Comparison of ENCODE assay signal across 18 cellular contexts in genomic region chr11:128603003-128603715, GRCh38. TPM values are rescaled to one million over a fixed set of nuclear protein-coding genes. Genes with fewer than 3 reads are reported as not detected.
DNase-seq lines count a peak whose midpoint lies in the region; ATAC-seq and TF ChIP-seq lines count a peak whose summit lies in the region.
"Had no signal": no experiment of that assay in that cellular context is flagged by ENCODE, and none has a peak within 500 bp of the region (broad histone marks: within the 10 kb centered on the region; RNA-seq: fewer than 3 reads in every experiment).

No MANE protein-coding gene starts in this region.

- no peaks in the 10 kb centered on the region for H3K9me2 ChIP-seq in OCI-LY1 (ENCODE audit: low read depth, low read length)

- H3K36me3 Mint-ChIP-seq in MCF 10A (ENCODE audit: insufficient read depth, unreplicated experiment), result no peaks in the 10 kb centered on the region
- no peaks in the 10 kb centered on the region for H3K36me3 Mint-ChIP-seq in endothelial cell (ENCODE audit: low read depth, unreplicated experiment)
- H3K36me3 Mint-ChIP-seq: WTC11 had no signal

- H3K9ac ChIP-seq in OCI-LY1 (ENCODE audit: low read length), result peak overlapping the region; percentile 28; the same call in 1 of the 2 replicates

- TF ChIP-seq POLR2A in breast epithelium (IDR thresholded peaks at IDR 0.05), result no peak
- no peak for TF ChIP-seq POLR2A in spleen (IDR thresholded peaks at IDR 0.05)

- H3K4me1 ChIP-seq in breast epithelium (no peaks in the 10 kb centered on the region), OCI-LY1 (ENCODE audit: insufficient read depth, low read length, severe bottlenecking) (peaks cover 70% of the 10 kb centered on the region), spleen (peaks cover 2 to 57% (median 18%) of the 10 kb centered on the region in 6 donors)
- H3K4me1 ChIP-seq: SJCRH30, transverse colon had no signal

- POLR2A ChIA-PET in MCF 10A (lab: Yijun Ruan, JAX), result no interaction called here

- no peaks in the 10 kb centered on the region for H3K27me3 ChIP-seq in breast epithelium
- no peaks in the 10 kb centered on the region for H3K27me3 ChIP-seq in OCI-LY1 (ENCODE audit: insufficient read depth, low read length)
- H3K27me3 ChIP-seq in spleen (replicated peaks in 1 of 7), result no peaks in the 10 kb centered on the region
- H3K27me3 ChIP-seq: heart right ventricle, SJCRH30, transverse colon had no signal

- H3K9me3 Mint-ChIP-seq in MCF 10A (ENCODE audit: unreplicated experiment) (no peaks in the 10 kb centered on the region), endothelial cell (ENCODE audit: unreplicated experiment) (no peaks in the 10 kb centered on the region)
- H3K9me3 Mint-ChIP-seq: effector memory CD8-positive, alpha-beta T cell; T-helper 2 cell treated with Interferon-gamma antibody and Interleukin-4, amounts not matched to agents 5 μg/mL and 100 μg/mL, for 36 hours; WTC11 had no signal

- H3K4me3 Mint-ChIP-seq in MCF 10A (ENCODE audit: unreplicated experiment) (no peak overlapping the region), endothelial cell (ENCODE audit: unreplicated experiment) (no peak overlapping the region)
- H3K4me3 Mint-ChIP-seq: effector memory CD8-positive, alpha-beta T cell; T-helper 2 cell treated with Interferon-gamma antibody and Interleukin-4, amounts not matched to agents 5 μg/mL and 100 μg/mL, for 36 hours; WTC11 had no signal

- CTCF ChIA-PET in MCF 10A (lab: Yijun Ruan, JAX), result interaction anchor here (0.6 to 1.1 kb wide), 3 partner anchors 22 to 67 kb away, joined by 3 to 5 read pairs (median 5); no protein-coding TSS in a partner anchor

- no peak for TF ChIP-seq CTCF in breast epithelium (IDR thresholded peaks at IDR 0.05)
- no peak for TF ChIP-seq CTCF in MCF 10A (IDR thresholded peaks at IDR 0.05; ENCODE audit: unreplicated experiment)
- TF ChIP-seq CTCF in OCI-LY1 (IDR thresholded peaks at IDR 0.05; ENCODE audit: low read length), result no peak
- no peak for TF ChIP-seq CTCF in endothelial cell (IDR thresholded peaks at IDR 0.05; ENCODE audit: unreplicated experiment)
- TF ChIP-seq CTCF in spleen (IDR thresholded peaks at IDR 0.05 in 8 of 11, conservative IDR thresholded peaks at IDR 0.05 in 3 of 11), result no peak

- intact Hi-C loops in breast epithelium (cut with DNase I; ENCODE audit: low total_unique reads), result no loop called here
- intact Hi-C loops in MCF 10A (cut with micrococcal nuclease), result no loop called here
- intact Hi-C loops in spleen (cut with DNase I; ENCODE audit: low total_unique reads), result no loop called here

- BruUV-seq in MCF 10A (replicated peaks; lab: Mats Ljungman, UMichigan), result no TSS peak

- H3K4me1 Mint-ChIP-seq in MCF 10A (ENCODE audit: insufficient read depth, unreplicated experiment) (peaks cover 5% of the 10 kb centered on the region), endothelial cell (ENCODE audit: unreplicated experiment) (peaks cover 31% of the 10 kb centered on the region)

- H3K27ac ChIP-seq in breast epithelium (peak overlapping the region; percentile 30 to 33), OCI-LY1 (ENCODE audit: low read depth, low read length, poor library complexity, severe bottlenecking) (peak overlapping the region; percentile 100), spleen (peak overlapping the region in 5 of 8 donors; percentile 18 to 64 (median 50))
- H3K27ac ChIP-seq: left ventricle myocardium inferior, SJCRH30, transverse colon had no signal

- H3K36me3 ChIP-seq in breast epithelium (no peaks in the 10 kb centered on the region), OCI-LY1 (ENCODE audit: insufficient read depth, low read length) (no peaks in the 10 kb centered on the region; the same call in 1 of the 2 replicates), spleen (no peaks in the 10 kb centered on the region)
- H3K36me3 ChIP-seq: heart right ventricle, left ventricle myocardium inferior, SJCRH30, transverse colon had no signal

- DNase-seq in breast epithelium (ENCODE audit: low spot score in 2 of 2) (no peak), MCF 10A (ENCODE audit: unreplicated experiment) (no peak), endothelial cell (ENCODE audit: low spot score) (no peak), spleen (no peak)
- DNase-seq: activated naive CD4-positive, alpha-beta T cell treated with Interleukin-2 at 50 U/mL for 16 hours; effector memory CD8-positive, alpha-beta T cell; heart right ventricle; left ventricle myocardium inferior; SJCRH30; stimulated activated naive CD4-positive, alpha-beta T cell treated with Interleukin-2 at 50 U/mL for 16 hours; transverse colon had no signal

- H2AFZ ChIP-seq in OCI-LY1 (ENCODE audit: low read length), result no peak overlapping the region

- H3K9me3 ChIP-seq in breast epithelium (no peaks in the 10 kb centered on the region), OCI-LY1 (ENCODE audit: low read length) (no peaks in the 10 kb centered on the region), spleen (no peaks in the 10 kb centered on the region)
- H3K9me3 ChIP-seq: heart right ventricle, left ventricle myocardium inferior, SJCRH30, transverse colon had no signal

- no peaks in the 10 kb centered on the region for H4K20me1 ChIP-seq in OCI-LY1 (ENCODE audit: insufficient read depth, low read length)

- peak overlapping the region; percentile 31; the same call in 1 of the 2 replicates for H3K4me2 ChIP-seq in OCI-LY1 (ENCODE audit: low read length)

- ATAC-seq in GM19397 (IDR thresholded peaks at IDR 0.05; ENCODE audit: unreplicated experiment), result no peak
- ATAC-seq in HG02678 (IDR thresholded peaks at IDR 0.05; ENCODE audit: unreplicated experiment), result no peak
- ATAC-seq in GM21381 (IDR thresholded peaks at IDR 0.05; ENCODE audit: unreplicated experiment), result no peak
- ATAC-seq: effector memory CD8-positive, alpha-beta T cell; sciatic nerve; WTC11 had no signal

- H3K4me3 ChIP-seq in breast epithelium (no peak overlapping the region), OCI-LY1 (ENCODE audit: low read depth, low read length, poor library complexity, severe bottlenecking) (no peak overlapping the region), spleen (no peak overlapping the region)
- H3K4me3 ChIP-seq: heart right ventricle, left ventricle myocardium inferior, SJCRH30, transverse colon had no signal

- WGBS in spleen, 5 donors, result 71 to 91% (median 84%) methylated on average over 3 of the region's 3 CpGs

- H3K79me2 ChIP-seq in OCI-LY1 (ENCODE audit: insufficient read depth, low read length), result no peaks in the 10 kb centered on the region

- no peak overlapping the region for H3K27ac Mint-ChIP-seq in MCF 10A (ENCODE audit: low read depth, unreplicated experiment)
- H3K27ac Mint-ChIP-seq in endothelial cell (ENCODE audit: unreplicated experiment), result peak overlapping the region; percentile 95
- H3K27ac Mint-ChIP-seq: effector memory CD8-positive, alpha-beta T cell; T-helper 2 cell treated with Interferon-gamma antibody and Interleukin-4, amounts not matched to agents 5 μg/mL and 100 μg/mL, for 36 hours; WTC11 had no signal

- H3K27me3 Mint-ChIP-seq in MCF 10A (ENCODE audit: insufficient read depth, unreplicated experiment), result no peaks in the 10 kb centered on the region
- H3K27me3 Mint-ChIP-seq in endothelial cell (ENCODE audit: unreplicated experiment), result no peaks in the 10 kb centered on the region
- H3K27me3 Mint-ChIP-seq: effector memory CD8-positive, alpha-beta T cell had no signal

- H3F3A ChIP-seq in OCI-LY1 (ENCODE audit: insufficient read depth, low read length), result no peaks in the 10 kb centered on the region

RNA-seq across cellular contexts. Expression of gene ETS1, which starts 15.8 kb away (rescaled TPM):
- total RNA-seq in breast epithelium (10 to 100 TPM; 65.6 to 92.1 (median 73.2) TPM), MCF 10A (2022) (63.2 and 82.0 TPM in 2 replicates), endothelial cell (ENCODE audit: unreplicated experiment) (309 TPM), spleen (100 to 1,000 TPM; 328 to 455 (median 371) TPM)
- 10 to 100 TPM; 58.1 to 95.2 (median 90.3) TPM for polyA plus RNA-seq in spleen

Comparison
In these comparisons a context has a peak if more than half of its experiments do, and no peak if none do; other contexts are left out.
1. H3K27ac ChIP-seq: peak in every context shown above with its lines; median percentile 100 in OCI-LY1; 50 in spleen; 32 in breast epithelium.